18 cellular contexts compared by ENCODE assay signal in genomic region chr4:6750302-6751221, GRCh38. TPM values are rescaled to one million over a fixed set of nuclear protein-coding genes. Genes with fewer than 3 reads are reported as not detected.
DNase-seq lines count a peak whose midpoint lies in the region; ATAC-seq, FAIRE-seq and TF ChIP-seq lines count a peak whose summit lies in the region.
"Had no signal": no experiment of that assay in that cellular context is flagged by ENCODE, and none has a peak within 500 bp of the region (broad histone marks: within the 10 kb centered on the region; RNA-seq: fewer than 3 reads in every experiment).

No MANE protein-coding gene starts in this region.

- no peak overlapping the region for H4K5ac ChIP-seq in IMR-90 (ENCODE audit: low read depth, low read length)

- H3K36me3 Mint-ChIP-seq in activated CD4-positive, alpha-beta T cell treated with anti-CD3 and anti-CD28 coated beads, Interleukin-2, amount 10 ng/mL, durations not matched to agents 7 days and 5 days (ENCODE audit: low read depth): no peaks in the 10 kb centered on the region
- no peaks in the 10 kb centered on the region for H3K36me3 Mint-ChIP-seq in nephron progenitor cell (ENCODE audit: low read depth)

- H4K91ac ChIP-seq in IMR-90 (ENCODE audit: insufficient read depth, low read depth, low read length): no peak overlapping the region

- no peak overlapping the region for H3K18ac ChIP-seq in IMR-90 (ENCODE audit: low read depth, low read length)

- peak overlapping the region; percentile 78 for H3K27ac ChIP-seq in BLaER1
- no peak overlapping the region for H3K27ac ChIP-seq in IMR-90 (ENCODE audit: insufficient read depth, low read length)
- H3K27ac ChIP-seq in mucosa of rectum (ENCODE audit: low read depth in 2 of 2, low read length in 2 of 2): peak overlapping the region; percentile 94 to 97
- H3K27ac ChIP-seq: parathyroid adenoma had no signal

- no peak overlapping the region for H2BK5ac ChIP-seq in IMR-90 (ENCODE audit: low read depth, low read length, poor library complexity, severe bottlenecking)

- H2AFZ ChIP-seq in IMR-90 (replicated peaks; ENCODE audit: low read length, poor library complexity): peak overlapping the region; percentile 26
- H2AFZ ChIP-seq: parathyroid adenoma had no signal

- TF ChIP-seq CTCF in IMR-90 (conservative IDR thresholded peaks at IDR 0.05; ENCODE audit: low read depth, low read length) (no peak), bronchial epithelial cell (IDR thresholded peaks at IDR 0.05; ENCODE audit: insufficient read depth, low read length, severe bottlenecking) (no peak), nephron progenitor cell (IDR thresholded peaks at IDR 0.05) (no peak)

- peaks cover 11% of the 10 kb centered on the region for H3K4me1 Mint-ChIP-seq in activated CD4-positive, alpha-beta T cell treated with anti-CD3 and anti-CD28 coated beads, Interleukin-2, amount 10 ng/mL, durations not matched to agents 7 days and 5 days
- peaks cover 44% of the 10 kb centered on the region for H3K4me1 Mint-ChIP-seq in nephron progenitor cell
- H3K4me1 Mint-ChIP-seq: B cell had no signal

- no TSS peak for BruUV-seq in IMR-90 (replicated peaks; lab: Mats Ljungman, UMichigan)

- peaks cover 1% of the 10 kb centered on the region; the same call in 1 of the 2 replicates for H3K9me3 ChIP-seq in BLaER1
- no peaks in the 10 kb centered on the region for H3K9me3 ChIP-seq in IMR-90 (ENCODE audit: control insufficient read depth, insufficient read depth, low read length)
- no peaks in the 10 kb centered on the region for H3K9me3 ChIP-seq in mucosa of rectum (ENCODE audit: control insufficient read depth in 2 of 2, low read length in 2 of 2)

- no peak for TF ChIP-seq RAD21 in IMR-90 (IDR thresholded peaks at IDR 0.05; ENCODE audit: low read length)

- H3K9me3 Mint-ChIP-seq in activated CD4-positive, alpha-beta T cell treated with anti-CD3 and anti-CD28 coated beads, Interleukin-2, amount 10 ng/mL, durations not matched to agents 7 days and 5 days: no peaks in the 10 kb centered on the region
- H3K9me3 Mint-ChIP-seq in nephron progenitor cell: peaks cover 7% of the 10 kb centered on the region
- H3K9me3 Mint-ChIP-seq: GM23338; T-helper 2 cell treated with Interferon-gamma antibody and Interleukin-4, amounts not matched to agents 5 μg/mL and 100 μg/mL, for 36 hours had no signal

- H3K4me2 ChIP-seq in BLaER1 (peak overlapping the region; percentile 86), IMR-90 (ENCODE audit: low read depth, low read length) (no peak overlapping the region)
- H3K4me2 ChIP-seq: GM23338 had no signal

- POLR2A ChIA-PET in IMR-90 (lab: Charles Lee; ENCODE audit: unreplicated experiment): no interaction called here
- POLR2A ChIA-PET in activated CD4-positive, alpha-beta T cell treated with anti-CD3 and anti-CD28 coated beads, Interleukin-2, amount 10 ng/mL, durations not matched to agents 7 days and 5 days (lab: Charles Lee): no interaction called here

- no peaks in the 10 kb centered on the region for H3K36me3 ChIP-seq in BLaER1
- H3K36me3 ChIP-seq in IMR-90 (ENCODE audit: control insufficient read depth, insufficient read depth, low read length): no peaks in the 10 kb centered on the region
- no peaks in the 10 kb centered on the region for H3K36me3 ChIP-seq in bronchial epithelial cell (ENCODE audit: control insufficient read depth, insufficient read depth, low read length)
- no peaks in the 10 kb centered on the region for H3K36me3 ChIP-seq in mucosa of rectum (ENCODE audit: control insufficient read depth in 2 of 2, insufficient read depth in 2 of 2, low read length in 2 of 2)

- H3K14ac ChIP-seq in IMR-90 (replicated peaks; ENCODE audit: low read depth, low read length): no peak overlapping the region

- no peak overlapping the region; the same call in 1 of the 2 replicates for H2AK5ac ChIP-seq in IMR-90 (ENCODE audit: low read depth, low read length)

- H3K4ac ChIP-seq in IMR-90 (ENCODE audit: low read depth, low read length): no peak overlapping the region

- DNase-seq in IMR-90: no peak
- DNase-seq in bronchial epithelial cell (ENCODE audit: low read depth): peak; percentile 34
- DNase-seq in activated CD4-positive, alpha-beta T cell treated with anti-CD3 and anti-CD28 coated beads, Interleukin-2, amount 10 ng/mL, durations not matched to agents 7 days and 5 days: no peak
- no peak for DNase-seq in nephron progenitor cell
- DNase-seq: activated CD4-positive, alpha-beta T cell treated with anti-CD3 and anti-CD28 coated beads, Interleukin-2, amount 50 U/mL, for 1 hour; erythroblast; KBM-7; NCI-H1436; stimulated activated CD4-positive, alpha-beta T cell treated with anti-CD3 and anti-CD28 coated beads, Interleukin-15, amount 100 ng/mL, for 24 hours had no signal

- H4K8ac ChIP-seq in IMR-90 (ENCODE audit: low read depth in 2 of 2, low read length in 2 of 2): no peak overlapping the region

- H3K27ac Mint-ChIP-seq in activated CD4-positive, alpha-beta T cell treated with anti-CD3 and anti-CD28 coated beads, Interleukin-2, amount 10 ng/mL, durations not matched to agents 7 days and 5 days: no peak overlapping the region
- H3K27ac Mint-ChIP-seq in nephron progenitor cell: no peak overlapping the region
- H3K27ac Mint-ChIP-seq: B cell, GM23338 had no signal

- H3K4me3 ChIP-seq in BLaER1 (no peak overlapping the region), IMR-90 (ENCODE audit: insufficient read depth, low read depth, low read length) (no peak overlapping the region), bronchial epithelial cell (ENCODE audit: low read depth, low read length) (no peak overlapping the region), mucosa of rectum (ENCODE audit: low read length in 2 of 2) (peak overlapping the region in 1 of 2 donors; percentile 51)
- H3K4me3 ChIP-seq: GM23338 had no signal

- no peak overlapping the region for H2AK9ac ChIP-seq in IMR-90 (replicated peaks; ENCODE audit: low read depth, low read length, poor library complexity)

- CTCF ChIA-PET in IMR-90 (lab: Yijun Ruan, JAX): no interaction called here
- CTCF ChIA-PET in activated CD4-positive, alpha-beta T cell treated with anti-CD3 and anti-CD28 coated beads, Interleukin-2, amount 10 ng/mL, durations not matched to agents 7 days and 5 days (lab: Charles Lee): interaction anchor here (0.6 to 1.8 kb wide), 3 partner anchors 27 to 1056 kb away, joined by 3 to 4 read pairs (median 3); no protein-coding TSS in a partner anchor

- H3K4me1 ChIP-seq in BLaER1: peaks cover 60% of the 10 kb centered on the region
- peaks cover 8% of the 10 kb centered on the region for H3K4me1 ChIP-seq in IMR-90 (ENCODE audit: control insufficient read depth, insufficient read depth, low read length)
- peaks cover 54 to 65% of the 10 kb centered on the region in 2 donors for H3K4me1 ChIP-seq in mucosa of rectum (ENCODE audit: control insufficient read depth in 2 of 2, insufficient read depth in 2 of 2, low read length in 2 of 2)
- H3K4me1 ChIP-seq: parathyroid adenoma had no signal

- H4K20me1 ChIP-seq in BLaER1: no peaks in the 10 kb centered on the region
- H4K20me1 ChIP-seq in IMR-90 (ENCODE audit: insufficient read depth, low read length): no peaks in the 10 kb centered on the region

- H3K27me3 ChIP-seq in BLaER1 (no peaks in the 10 kb centered on the region), IMR-90 (ENCODE audit: control insufficient read depth, insufficient read depth, low read length) (no peaks in the 10 kb centered on the region), bronchial epithelial cell (ENCODE audit: control insufficient read depth, insufficient read depth, low read length) (no peaks in the 10 kb centered on the region), mucosa of rectum (ENCODE audit: control insufficient read depth in 2 of 2, insufficient read depth in 2 of 2, low read length in 2 of 2) (no peaks in the 10 kb centered on the region)

- dilution Hi-C loops in IMR-90 (cut with HindIII; ENCODE audit: low sequenced_read_pairs, unreplicated experiment): no loop called here

- in situ Hi-C loops in IMR-90 (cut with MboI; ENCODE audit: low sequenced_read_pairs): no loop called here

- no peak for TF ChIP-seq POLR2A in IMR-90 (IDR thresholded peaks at IDR 0.05; ENCODE audit: low read depth, low read length)

- H3K79me1 ChIP-seq in IMR-90 (ENCODE audit: low read depth in 1 of 2, low read length in 2 of 2): no peaks in the 10 kb centered on the region

- no peak overlapping the region for H2BK120ac ChIP-seq in IMR-90 (ENCODE audit: low read depth, low read length)

- intact Hi-C loops in IMR-90 (cut with micrococcal nuclease): no loop called here

- H3K23ac ChIP-seq in IMR-90 (ENCODE audit: low read depth, low read length): no peak overlapping the region

- 78% methylated on average over 6 of the region's 23 CpGs; no CpG with 5 or more reads in 1 of the 2 experiments for WGBS in IMR-90 (ENCODE audit: extremely low coverage in 2 of 2, insufficient read length in 1 of 2), 2 experiments

- H2BK15ac ChIP-seq in IMR-90 (ENCODE audit: low read depth, low read length): no peak overlapping the region

- no peaks in the 10 kb centered on the region for H3K27me3 Mint-ChIP-seq in activated CD4-positive, alpha-beta T cell treated with anti-CD3 and anti-CD28 coated beads, Interleukin-2, amount 10 ng/mL, durations not matched to agents 7 days and 5 days
- H3K27me3 Mint-ChIP-seq in nephron progenitor cell (ENCODE audit: low read depth, poor library complexity): no peaks in the 10 kb centered on the region

- H3K4me3 Mint-ChIP-seq in activated CD4-positive, alpha-beta T cell treated with anti-CD3 and anti-CD28 coated beads, Interleukin-2, amount 10 ng/mL, durations not matched to agents 7 days and 5 days: no peak overlapping the region
- no peak overlapping the region for H3K4me3 Mint-ChIP-seq in nephron progenitor cell
- H3K4me3 Mint-ChIP-seq: B cell, GM23338 had no signal

- H3K9ac ChIP-seq in BLaER1: peak overlapping the region; percentile 74; the same call in 1 of the 2 replicates
- H3K9ac ChIP-seq in IMR-90 (ENCODE audit: low read depth, low read length): no peak overlapping the region
- H3K9ac ChIP-seq in mucosa of rectum (ENCODE audit: low read depth in 1 of 2, low read length in 2 of 2): peak overlapping the region; percentile 41 to 77
- H3K9ac ChIP-seq: parathyroid adenoma had no signal

- ATAC-seq in IMR-90 (ENCODE audit: low read depth) (no peak), HG02763 (IDR thresholded peaks at IDR 0.05; ENCODE audit: unreplicated experiment) (no peak), GM21529 (IDR thresholded peaks at IDR 0.05; ENCODE audit: unreplicated experiment) (no peak)

- H2BK20ac ChIP-seq in IMR-90 (ENCODE audit: low read depth, low read length): no peak overlapping the region

- no peak overlapping the region for H3K56ac ChIP-seq in IMR-90 (ENCODE audit: extremely low read depth, insufficient read depth, low read length)

- no peaks in the 10 kb centered on the region; the same call in 1 of the 2 replicates for H3K9me1 ChIP-seq in IMR-90 (ENCODE audit: insufficient read depth, low read length)

- FAIRE-seq in bronchial epithelial cell (lab: Jason Lieb, UNC): no peak
- FAIRE-seq: urothelium cell line had no signal

RNA-seq across cellular contexts. Expression of gene KIAA0232, which starts 32.0 kb away (rescaled TPM):
- total RNA-seq in IMR-90 (2012; rRNA removed) (19.5 and 23.1 TPM in 2 replicates), bronchial epithelial cell (20.5 and 28.0 TPM in 2 replicates)
- polyA plus RNA-seq in IMR-90 (2012; rRNA removed): 5.8 and 6.8 TPM in 2 replicates
- polyA plus RNA-seq in IMR-90 (2012; cell fraction: cytosol; rRNA removed): 1.8 and 4.3 TPM in 2 replicates
- 3.7 and 10.2 TPM in 2 replicates for polyA plus RNA-seq in IMR-90 (2012; cell fraction: nucleus; rRNA removed; ENCODE audit: low replicate concordance)
- total RNA-seq in activated CD4-positive, alpha-beta T cell treated with anti-CD3 and anti-CD28 coated beads, Interleukin-2, amount 10 ng/mL, durations not matched to agents 7 days and 5 days: 10 to 100 TPM; 16.5 to 17.3 TPM

RNA-seq across cellular contexts. Expression of gene BLOC1S4, which starts 34.6 kb away (rescaled TPM):
- 8.8 and 13.3 TPM in 2 replicates for total RNA-seq in IMR-90 (2012; rRNA removed)
- 22.1 and 24.2 TPM in 2 replicates for polyA plus RNA-seq in IMR-90 (2012; rRNA removed)
- polyA plus RNA-seq in IMR-90 (2012; cell fraction: cytosol; rRNA removed): 7.3 and 27.7 TPM in 2 replicates
- 8.6 and 17.4 TPM in 2 replicates for polyA plus RNA-seq in IMR-90 (2012; cell fraction: nucleus; rRNA removed; ENCODE audit: low replicate concordance)
- total RNA-seq in bronchial epithelial cell: 14.2 and 14.5 TPM in 2 replicates
- total RNA-seq in activated CD4-positive, alpha-beta T cell treated with anti-CD3 and anti-CD28 coated beads, Interleukin-2, amount 10 ng/mL, durations not matched to agents 7 days and 5 days: 10 to 100 TPM; 16.6 to 17.6 TPM

RNA-seq across cellular contexts. Expression of gene MRFAP1L1, which starts 40.9 kb away (rescaled TPM):
- total RNA-seq in IMR-90 (2012; rRNA removed) (31.7 and 64.2 TPM in 2 replicates), bronchial epithelial cell (57.9 and 79.2 TPM in 2 replicates)
- 41.7 and 47.0 TPM in 2 replicates for polyA plus RNA-seq in IMR-90 (2012; rRNA removed)
- polyA plus RNA-seq in IMR-90 (2012; cell fraction: cytosol; rRNA removed): 21.2 and 35.5 TPM in 2 replicates
- polyA plus RNA-seq in IMR-90 (2012; cell fraction: nucleus; rRNA removed; ENCODE audit: low replicate concordance): 7.2 and 19.4 TPM in 2 replicates
- 10 to 100 TPM; 74.5 to 74.9 TPM for total RNA-seq in activated CD4-positive, alpha-beta T cell treated with anti-CD3 and anti-CD28 coated beads, Interleukin-2, amount 10 ng/mL, durations not matched to agents 7 days and 5 days

RNA-seq across cellular contexts. Expression of gene S100P, which starts 56.9 kb away (rescaled TPM):
- total RNA-seq in IMR-90 (2012; rRNA removed): not detected in 2 replicates
- polyA plus RNA-seq in IMR-90 (2012; rRNA removed): not detected in 2 replicates
- not detected in 2 replicates for polyA plus RNA-seq in IMR-90 (2012; cell fraction: cytosol; rRNA removed)
- polyA plus RNA-seq in IMR-90 (2012; cell fraction: nucleus; rRNA removed; ENCODE audit: low replicate concordance): 0.06 TPM in 1 of 2 replicates, not detected in the other
- total RNA-seq in bronchial epithelial cell: 641 and 928 TPM in 2 replicates
- total RNA-seq in activated CD4-positive, alpha-beta T cell treated with anti-CD3 and anti-CD28 coated beads, Interleukin-2, amount 10 ng/mL, durations not matched to agents 7 days and 5 days: 1 to 10 TPM; 5.3 to 7.2 TPM
- total RNA-seq: B cell, GM23338 had no signal
